Comparison of ENCODE assay signal across 6 cellular contexts in genomic region chr10:37780536-37780935, GRCh38.
"Had no signal": no experiment of that assay in that cellular context is flagged by ENCODE, and none has a peak within 500 bp of the region (broad histone marks: within the 10 kb centered on the region; RNA-seq: fewer than 3 reads in every experiment).

No MANE protein-coding gene starts in this region.

- H2AFZ ChIP-seq: GM23248 had no signal

- FAIRE-seq: HTR-8/SVneo had no signal

- H3K27ac Mint-ChIP-seq: H9, IgD-negative memory B cell had no signal

- H3K4me3 Mint-ChIP-seq: H9, IgD-negative memory B cell had no signal

- H3K27me3 Mint-ChIP-seq: IgD-negative memory B cell had no signal

- H3K9ac ChIP-seq: GM23248 had no signal

- H3K27ac ChIP-seq: GM23248 had no signal

- H3K4me1 Mint-ChIP-seq: H9 had no signal

- H3K4me3 ChIP-seq: GM23248 had no signal

- DNase-seq: GM23248, GOT3, H9, HCEC 1CT had no signal
